ENCODE assay signal across 8 cellular contexts in the genomic region with DNA sequence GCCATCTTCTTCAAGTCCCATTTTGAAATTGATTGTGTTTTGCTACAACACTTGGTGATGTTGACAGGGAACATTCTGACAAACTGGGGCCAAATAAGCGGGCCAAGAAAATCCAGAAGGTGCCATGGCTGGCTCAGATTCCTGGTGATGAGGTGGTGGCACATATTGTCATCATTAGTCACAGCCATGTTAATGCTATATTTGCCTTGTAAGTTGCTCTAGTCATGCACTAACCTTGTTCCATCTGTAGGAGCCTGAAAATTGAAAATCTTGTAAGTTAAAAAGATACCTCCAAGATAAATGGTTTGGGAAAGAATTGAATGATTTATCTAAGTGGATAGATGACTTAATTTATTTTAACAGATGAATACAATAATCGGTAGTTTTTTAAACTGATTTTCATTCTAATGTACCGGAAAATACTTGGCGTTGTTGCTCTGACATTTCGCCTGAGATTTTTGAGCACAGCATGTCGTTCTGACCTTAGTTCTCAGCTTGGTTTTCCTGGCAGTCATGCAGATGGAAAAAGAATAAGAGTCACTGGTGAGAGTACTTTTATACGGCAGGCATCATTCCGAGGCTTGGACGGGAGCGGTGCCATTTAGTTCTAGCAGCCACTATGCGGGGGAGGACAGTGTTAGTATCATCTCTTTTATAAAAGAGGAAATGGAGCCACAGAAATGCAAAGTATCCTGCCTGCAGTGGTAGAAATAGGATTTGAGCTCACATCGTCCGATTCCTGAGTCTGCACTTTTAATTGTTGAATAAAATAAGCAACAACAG.
A peak's percentile ranks its signal among the peaks of the same experiment; 100 is the strongest.
DNase-seq lines count a peak whose midpoint lies in the region; ATAC-seq and TF ChIP-seq lines count a peak whose summit lies in the region.

No MANE protein-coding gene starts in this region.

- H3K4me3 Mint-ChIP-seq in activated CD4-positive, alpha-beta T cell treated with anti-CD3 and anti-CD28 coated beads, Interleukin-2, amount 10 ng/mL, durations not matched to agents 24 days and 14 days, result no peak overlapping the region
- no peak overlapping the region for H3K4me3 Mint-ChIP-seq in natural killer cell treated with Interleukin-12 subunit alpha and Interleukin-12 subunit beta and Interleukin-15 and Interleukin-18, amount 100 ng/mL, for 72 hours
- no peak overlapping the region for H3K4me3 Mint-ChIP-seq in activated T-helper 17 cell treated with anti-CD3 and anti-CD28 coated beads, Interleukin-2, amount 50 U/mL, for 72 hours

- H3K9me3 ChIP-seq in Karpas-422 (ENCODE audit: low read length) (no peaks in the 10 kb centered on the region), ovary (no peaks in the 10 kb centered on the region)

- H3K4me3 ChIP-seq in GM06990 (replicated peaks; ENCODE audit: low read depth, low read length), result peak overlapping the region; percentile 14; the same call in 1 of the 2 replicates
- peak overlapping the region; percentile 65 for H3K4me3 ChIP-seq in Karpas-422 (ENCODE audit: low read length)
- no peak overlapping the region for H3K4me3 ChIP-seq in ovary

- intact Hi-C loops in ovary (cut with DNase I), result loop anchor here in 1 of 4 donors (10.0 kb wide), 1 partner anchor 56 kb away; no protein-coding TSS in a partner anchor
- intact Hi-C loops in activated CD4-positive, alpha-beta T cell treated with anti-CD3 and anti-CD28 coated beads, Interleukin-2, amount 10 ng/mL, durations not matched to agents 24 days and 14 days (cut with micrococcal nuclease), result no loop called here

- H3K4me2 ChIP-seq in Karpas-422 (ENCODE audit: low read depth, low read length, poor library complexity, severe bottlenecking), result peak overlapping the region; percentile 80

- H3K27ac ChIP-seq in Karpas-422 (ENCODE audit: low read length) (peak overlapping the region; percentile 81), ovary (no peak overlapping the region)

- H3K9me3 Mint-ChIP-seq in activated CD4-positive, alpha-beta T cell treated with anti-CD3 and anti-CD28 coated beads, Interleukin-2, amount 10 ng/mL, durations not matched to agents 24 days and 14 days, result no peaks in the 10 kb centered on the region
- H3K9me3 Mint-ChIP-seq in natural killer cell treated with Interleukin-12 subunit alpha and Interleukin-12 subunit beta and Interleukin-15 and Interleukin-18, amount 100 ng/mL, for 72 hours, result no peaks in the 10 kb centered on the region
- no peaks in the 10 kb centered on the region for H3K9me3 Mint-ChIP-seq in activated T-helper 17 cell treated with anti-CD3 and anti-CD28 coated beads, Interleukin-2, amount 50 U/mL, for 72 hours

- H3K79me2 ChIP-seq in Karpas-422 (ENCODE audit: low read length), result no peaks in the 10 kb centered on the region

- no peaks in the 10 kb centered on the region for H3K4me1 Mint-ChIP-seq in activated CD4-positive, alpha-beta T cell treated with anti-CD3 and anti-CD28 coated beads, Interleukin-2, amount 10 ng/mL, durations not matched to agents 24 days and 14 days
- H3K4me1 Mint-ChIP-seq in natural killer cell treated with Interleukin-12 subunit alpha and Interleukin-12 subunit beta and Interleukin-15 and Interleukin-18, amount 100 ng/mL, for 72 hours (ENCODE audit: low read depth in 2 of 2), result no peaks in the 10 kb centered on the region
- no peaks in the 10 kb centered on the region for H3K4me1 Mint-ChIP-seq in activated T-helper 17 cell treated with anti-CD3 and anti-CD28 coated beads, Interleukin-2, amount 50 U/mL, for 72 hours

- TF ChIP-seq CTCF in GM06990 (IDR thresholded peaks at IDR 0.05; ENCODE audit: insufficient read depth, low read length, poor library complexity, severe bottlenecking) (no peak), ovary (IDR thresholded peaks at IDR 0.05) (no peak)

- H3K4me1 ChIP-seq in Karpas-422 (ENCODE audit: low read length), result peaks cover 20% of the 10 kb centered on the region
- H3K4me1 ChIP-seq in ovary (ENCODE audit: insufficient read depth), result peaks cover 10% of the 10 kb centered on the region

- H3K27ac Mint-ChIP-seq in activated CD4-positive, alpha-beta T cell treated with anti-CD3 and anti-CD28 coated beads, Interleukin-2, amount 10 ng/mL, durations not matched to agents 24 days and 14 days, result no peak overlapping the region
- H3K27ac Mint-ChIP-seq in natural killer cell treated with Interleukin-12 subunit alpha and Interleukin-12 subunit beta and Interleukin-15 and Interleukin-18, amount 100 ng/mL, for 72 hours, result no peak overlapping the region
- H3K27ac Mint-ChIP-seq in activated T-helper 17 cell treated with anti-CD3 and anti-CD28 coated beads, Interleukin-2, amount 50 U/mL, for 72 hours, result no peak overlapping the region

- no peaks in the 10 kb centered on the region for H3K36me3 Mint-ChIP-seq in activated CD4-positive, alpha-beta T cell treated with anti-CD3 and anti-CD28 coated beads, Interleukin-2, amount 10 ng/mL, durations not matched to agents 24 days and 14 days (ENCODE audit: low read depth)
- H3K36me3 Mint-ChIP-seq in natural killer cell treated with Interleukin-12 subunit alpha and Interleukin-12 subunit beta and Interleukin-15 and Interleukin-18, amount 100 ng/mL, for 72 hours, result no peaks in the 10 kb centered on the region
- H3K36me3 Mint-ChIP-seq in activated T-helper 17 cell treated with anti-CD3 and anti-CD28 coated beads, Interleukin-2, amount 50 U/mL, for 72 hours (ENCODE audit: low read depth), result no peaks in the 10 kb centered on the region

- H3K27me3 Mint-ChIP-seq in activated CD4-positive, alpha-beta T cell treated with anti-CD3 and anti-CD28 coated beads, Interleukin-2, amount 10 ng/mL, durations not matched to agents 24 days and 14 days, result no peaks in the 10 kb centered on the region
- peaks cover 3 to 19% of the 10 kb centered on the region in 2 donors for H3K27me3 Mint-ChIP-seq in natural killer cell treated with Interleukin-12 subunit alpha and Interleukin-12 subunit beta and Interleukin-15 and Interleukin-18, amount 100 ng/mL, for 72 hours
- peaks cover 19% of the 10 kb centered on the region for H3K27me3 Mint-ChIP-seq in activated T-helper 17 cell treated with anti-CD3 and anti-CD28 coated beads, Interleukin-2, amount 50 U/mL, for 72 hours

- ATAC-seq in natural killer cell treated with Interleukin-12 subunit alpha and Interleukin-12 subunit beta and Interleukin-15 and Interleukin-18, amount 100 ng/mL, for 72 hours, result no peak
- ATAC-seq in GM21825 (IDR thresholded peaks at IDR 0.05; ENCODE audit: unreplicated experiment), result no peak
- no peak for ATAC-seq in activated T-helper 17 cell treated with anti-CD3 and anti-CD28 coated beads, Interleukin-2, amount 50 U/mL, for 72 hours (replicated peaks)

- no peak for TF ChIP-seq EP300 in ovary (IDR thresholded peaks at IDR 0.05)

- H3K9ac ChIP-seq in Karpas-422 (ENCODE audit: low read length), result peak overlapping the region; percentile 69

- no peak for TF ChIP-seq POLR2A in ovary (IDR thresholded peaks at IDR 0.05)

- H4K20me1 ChIP-seq in Karpas-422 (ENCODE audit: insufficient read depth, low read depth, low read length), result no peaks in the 10 kb centered on the region

- no peaks in the 10 kb centered on the region for H3K9me2 ChIP-seq in Karpas-422 (replicated peaks; ENCODE audit: insufficient read depth, low read length)

- DNase-seq in GM06990 (ENCODE audit: extremely low read depth, insufficient read length) (no peak), Karpas-422 (peak; percentile 85), dermis microvascular lymphatic vessel endothelial cell (ENCODE audit: low read depth in 2 of 2) (peak; percentile 73 to 83), ovary (peak; percentile 60 to 84 (median 72))
- no peak for DNase-seq in activated CD4-positive, alpha-beta T cell treated with anti-CD3 and anti-CD28 coated beads, Interleukin-2, amount 10 ng/mL, durations not matched to agents 24 days and 14 days
- no peak for DNase-seq in natural killer cell treated with Interleukin-12 subunit alpha and Interleukin-12 subunit beta and Interleukin-15 and Interleukin-18, amount 100 ng/mL, for 72 hours (ENCODE audit: low spot score)

- H3K27me3 ChIP-seq in GM06990 (replicated peaks; ENCODE audit: control insufficient read depth, insufficient read depth, low read length) (no peaks in the 10 kb centered on the region), Karpas-422 (ENCODE audit: low read length) (no peaks in the 10 kb centered on the region), ovary (no peaks in the 10 kb centered on the region)

- H3K36me3 ChIP-seq in GM06990 (ENCODE audit: control insufficient read depth, insufficient read depth, low read length) (no peaks in the 10 kb centered on the region), Karpas-422 (ENCODE audit: insufficient read depth, low read length) (no peaks in the 10 kb centered on the region), ovary (no peaks in the 10 kb centered on the region)

- 10 to 11% (median 10%) methylated on average over 13 of the region's 13 CpGs for WGBS in ovary, 3 donors

- H2AFZ ChIP-seq in Karpas-422 (ENCODE audit: low read length), result peak overlapping the region; percentile 80; the same call in 1 of the 2 replicates

Comparison
In these comparisons a context has a peak if more than half of its experiments do, and no peak if none do; other contexts are left out.
1. DNase-seq: peak in Karpas-422 (single experiment), dermis microvascular lymphatic vessel endothelial cell (2 of 2) and ovary (5 of 5); none in GM06990 (single experiment), activated CD4-positive, alpha-beta T cell treated with anti-CD3 and anti-CD28 coated beads, Interleukin-2, amount 10 ng/mL, durations not matched to agents 24 days and 14 days (single experiment) and natural killer cell treated with Interleukin-12 subunit alpha and Interleukin-12 subunit beta and Interleukin-15 and Interleukin-18, amount 100 ng/mL, for 72 hours (single experiment).